In genomic region chr11:133678211-133678610, GRCh38 we compare ENCODE assay signal across 28 cellular contexts.
"Had no signal": no experiment of that assay in that cellular context is flagged by ENCODE, and none has a peak within 500 bp of the region (broad histone marks: within the 10 kb centered on the region; RNA-seq: fewer than 3 reads in every experiment).

No MANE protein-coding gene starts in this region.

- DNase-seq: hippocampal formation; kidney glomerular epithelial cell; left cardiac atrium; left ventricle myocardium superior; lower lobe of right lung; mammary epithelial cell; mesenchymal stem cell; naive B cell; natural killer cell; nephron progenitor cell; nucleus accumbens; pancreas; posterior cingulate gyrus; retina; right cardiac atrium; stimulated activated CD4-positive, alpha-beta T cell treated with anti-CD3 and anti-CD28 coated beads, Interleukin-12 subunit alpha, Interleukin-12 subunit beta, amount 100 ng/mL, for 4 hours; stimulated activated CD4-positive, alpha-beta T cell treated with anti-CD3 and anti-CD28 coated beads, Interleukin-15, amount 100 ng/mL, for 24 hours; stimulated activated CD4-positive, alpha-beta T cell treated with anti-CD3 and anti-CD28 coated beads, Interleukin-2, amount 100 ng/mL, for 24 hours; stimulated activated CD4-positive, alpha-beta T cell treated with anti-CD3 and anti-CD28 coated beads, Interleukin-4, amount 100 ng/mL, for 1 hour; stimulated activated naive B cell treated with anti-CD40 and anti-IgM and Interleukin-4, amounts not matched to agents 10 μg/mL and 1 μg/mL and 100 μg/mL, for 72 hours; stimulated activated naive CD8-positive, alpha-beta T cell treated with anti-CD3 and anti-CD28 coated beads, Interleukin-15, Interleukin-2, amounts not matched to agents 100 U/mL and 50 U/mL, for 24 hours; stomach; testis; thyroid gland; transverse colon; upper lobe of left lung had no signal

- ATAC-seq: left cardiac atrium; left lobe of liver; left ventricle myocardium superior; lower lobe of right lung; natural killer cell; pancreas; right cardiac atrium; sciatic nerve; stimulated activated naive B cell treated with anti-CD40 and anti-IgM and Interleukin-4, amounts not matched to agents 10 μg/mL and 1 μg/mL and 100 μg/mL, for 72 hours; stimulated activated naive CD8-positive, alpha-beta T cell treated with anti-CD3 and anti-CD28 coated beads, Interleukin-15, Interleukin-2, amounts not matched to agents 100 U/mL and 50 U/mL, for 24 hours had no signal

- H3K4me3 Mint-ChIP-seq: naive B cell; natural killer cell; nephron progenitor cell; stimulated activated naive B cell treated with anti-CD40 and anti-IgM and Interleukin-4, amounts not matched to agents 10 μg/mL and 1 μg/mL and 100 μg/mL, for 72 hours had no signal

- H3K36me3 Mint-ChIP-seq: naive B cell; natural killer cell; stimulated activated naive B cell treated with anti-CD40 and anti-IgM and Interleukin-4, amounts not matched to agents 10 μg/mL and 1 μg/mL and 100 μg/mL, for 72 hours had no signal

- H3K4me1 Mint-ChIP-seq: naive B cell; natural killer cell; stimulated activated naive B cell treated with anti-CD40 and anti-IgM and Interleukin-4, amounts not matched to agents 10 μg/mL and 1 μg/mL and 100 μg/mL, for 72 hours had no signal

- H3K27me3 Mint-ChIP-seq: stimulated activated naive B cell treated with anti-CD40 and anti-IgM and Interleukin-4, amounts not matched to agents 10 μg/mL and 1 μg/mL and 100 μg/mL, for 72 hours had no signal

- H3K9me3 Mint-ChIP-seq: nephron progenitor cell had no signal

- H3K27ac Mint-ChIP-seq: naive B cell; natural killer cell; nephron progenitor cell; stimulated activated naive B cell treated with anti-CD40 and anti-IgM and Interleukin-4, amounts not matched to agents 10 μg/mL and 1 μg/mL and 100 μg/mL, for 72 hours had no signal
